In the genomic region with DNA sequence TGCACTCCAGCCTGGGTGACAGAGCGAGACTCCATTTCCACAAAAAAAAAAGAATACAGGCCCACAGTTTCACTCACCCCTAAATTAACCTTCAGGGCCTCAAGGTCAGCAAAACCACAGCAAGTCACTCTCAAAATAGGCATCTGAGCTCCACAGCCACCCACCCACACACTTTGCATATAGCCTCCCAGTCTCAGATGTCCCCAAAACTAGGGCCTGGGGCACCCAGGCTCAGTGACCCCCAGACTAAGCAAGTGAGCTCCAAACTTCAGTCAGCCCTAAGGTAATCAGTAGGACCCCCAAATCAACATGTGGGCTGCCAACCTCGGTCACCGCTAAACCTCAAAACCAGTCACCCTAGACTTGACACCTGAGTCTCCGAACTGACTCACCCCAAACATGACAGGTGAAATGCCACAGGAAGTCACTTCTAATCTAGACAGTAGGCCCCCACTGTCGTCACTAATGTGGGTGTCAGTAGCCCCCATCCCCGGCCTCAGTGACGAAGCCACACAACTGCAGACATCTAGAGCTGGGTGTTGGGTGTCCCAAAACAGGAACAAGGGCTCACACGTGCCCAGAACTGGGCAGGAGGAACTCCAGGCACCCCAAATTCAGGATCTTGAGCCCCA, we compare ENCODE assay signal across 8 cellular contexts. TPM values are rescaled to one million over a fixed set of nuclear protein-coding genes. Genes with fewer than 3 reads are reported as not detected.
DNase-seq lines count a peak whose midpoint lies in the region; ATAC-seq, FAIRE-seq and TF ChIP-seq lines count a peak whose summit lies in the region.

No MANE protein-coding gene starts in this region.

- 87% methylated on average over 8 of the region's 8 CpGs for WGBS in prostate gland

- H3K27me3 Mint-ChIP-seq in chondrocyte (ENCODE audit: low read depth), result no peaks in the 10 kb centered on the region

- TF ChIP-seq POLR2A in prostate gland (IDR thresholded peaks at IDR 0.05), result no peak

- H3K4me3 ChIP-seq in prostate gland, result no peak overlapping the region
- no peak overlapping the region for H3K4me3 ChIP-seq in WERI-Rb-1 (ENCODE audit: low read depth, low read length)

- no peaks in the 10 kb centered on the region for H3K36me3 Mint-ChIP-seq in chondrocyte (ENCODE audit: low read depth)

- no peak overlapping the region for H3K27ac Mint-ChIP-seq in chondrocyte (ENCODE audit: unreplicated experiment)

- intact Hi-C loops in prostate gland (cut with DNase I), result no loop called here

- peaks cover 7% of the 10 kb centered on the region for H3K4me1 Mint-ChIP-seq in chondrocyte (ENCODE audit: low read depth)

- peaks cover 6% of the 10 kb centered on the region for H3K4me1 ChIP-seq in prostate gland (replicated peaks)

- H3K9me3 ChIP-seq in prostate gland, result no peaks in the 10 kb centered on the region
- H3K9me3 ChIP-seq in WERI-Rb-1 (ENCODE audit: severe bottlenecking), result no peaks in the 10 kb centered on the region

- H3K9me3 Mint-ChIP-seq in chondrocyte (ENCODE audit: low read depth), result no peaks in the 10 kb centered on the region

- H3K27me3 ChIP-seq in prostate gland (replicated peaks; ENCODE audit: insufficient read depth), result no peaks in the 10 kb centered on the region
- no peaks in the 10 kb centered on the region for H3K27me3 ChIP-seq in WERI-Rb-1 (ENCODE audit: insufficient read depth, low read depth, severe bottlenecking)

- peak; percentile 86 for DNase-seq in GM19239 (ENCODE audit: insufficient read length, low spot score)
- DNase-seq in activated CD8-positive, alpha-beta memory T cell treated with anti-CD3 and anti-CD28 coated beads for 48 hours (ENCODE audit: low read depth in 2 of 3, low spot score in 2 of 3), result peak; percentile 71 to 76 (median 72)
- DNase-seq in prostate gland (ENCODE audit: low spot score), result peak; percentile 17
- no peak for DNase-seq in substantia nigra (lab: John Stamatoyannopoulos, UW)
- no peak for DNase-seq in NCI-H2029 (lab: John Stamatoyannopoulos, UW)
- no peak for DNase-seq in chondrocyte (ENCODE audit: low spot score)
- no peak for DNase-seq in WERI-Rb-1

- no peaks in the 10 kb centered on the region for H3K36me3 ChIP-seq in prostate gland
- no peaks in the 10 kb centered on the region for H3K36me3 ChIP-seq in WERI-Rb-1

- H3K27ac ChIP-seq in prostate gland, result no peak overlapping the region
- H3K27ac ChIP-seq in substantia nigra (ENCODE audit: low read depth, low read length, poor library complexity, severe bottlenecking), result no peak overlapping the region
- H3K27ac ChIP-seq in WERI-Rb-1, result no peak overlapping the region

- ATAC-seq in HG03175 (IDR thresholded peaks at IDR 0.05; ENCODE audit: unreplicated experiment), result peak; percentile 84

- TF ChIP-seq CTCF in prostate gland (IDR thresholded peaks at IDR 0.05) (no peak), chondrocyte (IDR thresholded peaks at IDR 0.05) (no peak), WERI-Rb-1 (IDR thresholded peaks at IDR 0.05; ENCODE audit: low read depth, low read length) (no peak)

- no peak overlapping the region for H3K4me3 Mint-ChIP-seq in chondrocyte (ENCODE audit: unreplicated experiment)

- FAIRE-seq in GM19239 (lab: Jason Lieb, UNC), result peak; percentile 99

RNA-seq across cellular contexts. Expression of a gene that starts 13.9 kb away (rescaled TPM):
- 100 to 1,000 TPM; 153 to 168 TPM for total RNA-seq in prostate gland
- 282 to 302 TPM (median 295 TPM) in 3 replicates for total RNA-seq in chondrocyte

RNA-seq across cellular contexts. Expression of a gene that starts 17.0 kb away (rescaled TPM):
- total RNA-seq in prostate gland (1 to 10 TPM in 1 of 2 donors, under 1 TPM in 1; 0.36 to 1.9 TPM), chondrocyte (0.27 to 0.44 TPM (median 0.35 TPM) in 3 replicates)

RNA-seq across cellular contexts. Expression of a gene that starts 48.8 kb away (rescaled TPM):
- total RNA-seq in prostate gland (1 to 10 TPM in 1 of 2 donors, under 1 TPM in 1; 0.27 to 3.7 TPM), chondrocyte (0.10 to 0.85 TPM (median 0.64 TPM) in 3 replicates)

Comparison
In these comparisons a context has a peak if more than half of its experiments do, and no peak if none do; other contexts are left out.
1. DNase-seq: peak in GM19239 (single experiment), activated CD8-positive, alpha-beta memory T cell treated with anti-CD3 and anti-CD28 coated beads for 48 hours (3 of 3) and prostate gland (single experiment); none in substantia nigra (0 of 49), NCI-H2029 (single experiment), chondrocyte (single experiment) and WERI-Rb-1 (single experiment).